13 cellular contexts compared by ENCODE assay signal in the genomic region with DNA sequence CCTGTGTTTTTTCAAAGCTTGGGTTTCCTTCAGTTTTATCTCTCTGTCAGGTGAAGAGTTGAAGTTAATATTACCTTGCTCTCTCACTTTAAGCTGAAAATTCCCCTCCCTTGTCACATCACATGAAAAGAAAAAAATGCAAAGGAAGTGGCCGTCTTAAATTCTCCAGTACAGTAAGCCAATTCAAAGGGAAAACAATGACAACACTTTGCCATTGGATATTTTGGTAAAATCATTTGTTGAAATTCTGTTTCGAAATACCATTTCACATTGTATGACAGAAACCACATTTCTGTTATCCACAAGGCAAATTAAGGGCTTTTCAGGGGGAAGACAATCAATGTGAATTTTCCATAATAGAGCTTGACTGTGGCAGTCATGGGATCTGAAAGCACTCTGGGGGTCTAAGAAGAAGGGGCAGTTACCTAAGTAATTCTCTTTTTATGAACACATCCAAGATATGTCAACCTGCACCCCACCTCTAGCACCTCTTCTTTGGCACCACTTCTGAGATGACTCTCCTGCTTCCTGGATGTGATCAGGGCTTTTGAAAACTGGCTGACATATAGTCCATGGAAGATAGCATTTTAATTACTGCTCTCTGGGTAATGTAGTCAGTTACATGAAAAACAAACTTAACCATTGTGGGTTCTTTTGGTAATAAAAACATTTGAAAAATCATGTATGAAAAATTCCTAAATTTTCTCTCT.
A peak's percentile ranks its signal among the peaks of the same experiment; 100 is the strongest.
DNase-seq lines count a peak whose midpoint lies in the region; ATAC-seq and TF ChIP-seq lines count a peak whose summit lies in the region.
"Had no signal": no experiment of that assay in that cellular context is flagged by ENCODE, and none has a peak within 500 bp of the region (broad histone marks: within the 10 kb centered on the region; RNA-seq: fewer than 3 reads in every experiment).

No MANE protein-coding gene starts in this region.

- peaks cover 61% of the 10 kb centered on the region for H3K36me3 Mint-ChIP-seq in activated T-helper 2 cell treated with anti-CD3 and anti-CD28 coated beads, Interferon-gamma antibody, Interleukin-2, Interleukin-4, amounts not matched to agents 10 μg/mL and 5 μg/mL and 100 μg/mL, durations not matched to agents 14 hours and 24 hours and 36 hours (ENCODE audit: low read depth)
- no peaks in the 10 kb centered on the region for H3K36me3 Mint-ChIP-seq in glutamatergic neuron (ENCODE audit: unreplicated experiment)
- H3K36me3 Mint-ChIP-seq: activated naive CD4-positive, alpha-beta T cell treated with anti-CD3 and anti-CD28 coated beads, Interleukin-2, amount 50 U/mL, for 72 hours had no signal

- H3K4me1 ChIP-seq in lower lobe of right lung: peaks cover 18% of the 10 kb centered on the region

- H3K27ac ChIP-seq in lower lobe of right lung: no peak overlapping the region

- H3K9me3 Mint-ChIP-seq in activated T-helper 2 cell treated with anti-CD3 and anti-CD28 coated beads, Interferon-gamma antibody, Interleukin-2, Interleukin-4, amounts not matched to agents 10 μg/mL and 5 μg/mL and 100 μg/mL, durations not matched to agents 14 hours and 24 hours and 36 hours: no peaks in the 10 kb centered on the region
- no peaks in the 10 kb centered on the region for H3K9me3 Mint-ChIP-seq in glutamatergic neuron (ENCODE audit: unreplicated experiment)

- peaks cover 3% of the 10 kb centered on the region for H3K27me3 Mint-ChIP-seq in activated T-helper 2 cell treated with anti-CD3 and anti-CD28 coated beads, Interferon-gamma antibody, Interleukin-2, Interleukin-4, amounts not matched to agents 10 μg/mL and 5 μg/mL and 100 μg/mL, durations not matched to agents 14 hours and 24 hours and 36 hours (ENCODE audit: low read depth)
- no peaks in the 10 kb centered on the region for H3K27me3 Mint-ChIP-seq in glutamatergic neuron (ENCODE audit: unreplicated experiment)

- peak; percentile 30 for TF ChIP-seq POLR2A in GM18505 (IDR thresholded peaks at IDR 0.05; ENCODE audit: borderline replicate concordance, extremely low read depth, insufficient read depth, insufficient read length)

- no peak for ATAC-seq in GM18505 (IDR thresholded peaks at IDR 0.05; ENCODE audit: unreplicated experiment)
- no peak for ATAC-seq in lower lobe of right lung
- ATAC-seq: activated naive CD4-positive, alpha-beta T cell treated with anti-CD3 and anti-CD28 coated beads, Interleukin-2, amount 50 U/mL, for 72 hours had no signal

- no peaks in the 10 kb centered on the region for H3K27me3 ChIP-seq in lower lobe of right lung (ENCODE audit: low read depth)

- TF ChIP-seq CTCF in lower lobe of right lung (IDR thresholded peaks at IDR 0.05) (no peak), glutamatergic neuron (IDR thresholded peaks at IDR 0.05; ENCODE audit: partially characterized antibody, unreplicated experiment) (no peak)

- intact Hi-C loops in activated T-helper 2 cell treated with anti-CD3 and anti-CD28 coated beads, Interferon-gamma antibody, Interleukin-2, Interleukin-4, amounts not matched to agents 10 μg/mL and 5 μg/mL and 100 μg/mL, durations not matched to agents 14 hours and 24 hours and 36 hours (cut with micrococcal nuclease): loop anchor here (1.0 to 2.0 kb wide), 3 partner anchors 13 to 61 kb away; no protein-coding TSS in a partner anchor
- intact Hi-C loops in lower lobe of right lung (cut with DNase I): no loop called here

- no peak overlapping the region for H3K4me3 ChIP-seq in lower lobe of right lung

- no peaks in the 10 kb centered on the region for H3K36me3 ChIP-seq in lower lobe of right lung

- peak overlapping the region; percentile 39 for H3K4me3 Mint-ChIP-seq in activated T-helper 2 cell treated with anti-CD3 and anti-CD28 coated beads, Interferon-gamma antibody, Interleukin-2, Interleukin-4, amounts not matched to agents 10 μg/mL and 5 μg/mL and 100 μg/mL, durations not matched to agents 14 hours and 24 hours and 36 hours (ENCODE audit: low read depth)
- H3K4me3 Mint-ChIP-seq in glutamatergic neuron (ENCODE audit: unreplicated experiment): no peak overlapping the region
- H3K4me3 Mint-ChIP-seq: HFFc6 had no signal

- H3K9me3 ChIP-seq in lower lobe of right lung: no peaks in the 10 kb centered on the region

- DNase-seq in AML-193 (lab: John Stamatoyannopoulos, UW): peak; percentile 16 to 21
- DNase-seq in activated T-helper 2 cell treated with anti-CD3 and anti-CD28 coated beads, Interferon-gamma antibody, Interleukin-2, Interleukin-4, amounts not matched to agents 10 μg/mL and 5 μg/mL and 100 μg/mL, durations not matched to agents 14 hours and 24 hours and 36 hours (ENCODE audit: low spot score): no peak
- peak; percentile 62 to 80 for DNase-seq in lung microvascular endothelial cell (ENCODE audit: low read depth in 2 of 2)
- no peak for DNase-seq in lower lobe of right lung
- no peak for DNase-seq in activated naive CD4-positive, alpha-beta T cell treated with anti-CD3 and anti-CD28 coated beads, Interleukin-2, amount 50 U/mL, for 16 hours
- DNase-seq in pons (ENCODE audit: low spot score): no peak
- DNase-seq in glutamatergic neuron: no peak
- DNase-seq: HFFc6; NCI-H1105 treated with DMSO at 0.1 percent for 48 hours; stimulated activated CD4-positive, alpha-beta T cell treated with anti-CD3 and anti-CD28 coated beads, Interleukin-2, amount 100 ng/mL, for 24 hours; stimulated activated naive CD4-positive, alpha-beta T cell had no signal

- H3K27ac Mint-ChIP-seq in activated T-helper 2 cell treated with anti-CD3 and anti-CD28 coated beads, Interferon-gamma antibody, Interleukin-2, Interleukin-4, amounts not matched to agents 10 μg/mL and 5 μg/mL and 100 μg/mL, durations not matched to agents 14 hours and 24 hours and 36 hours: peak overlapping the region; percentile 80
- H3K27ac Mint-ChIP-seq in glutamatergic neuron (ENCODE audit: unreplicated experiment): no peak overlapping the region
- H3K27ac Mint-ChIP-seq: activated naive CD4-positive, alpha-beta T cell treated with anti-CD3 and anti-CD28 coated beads, Interleukin-2, amount 50 U/mL, for 72 hours; HFFc6 had no signal

- H3K4me1 Mint-ChIP-seq in activated T-helper 2 cell treated with anti-CD3 and anti-CD28 coated beads, Interferon-gamma antibody, Interleukin-2, Interleukin-4, amounts not matched to agents 10 μg/mL and 5 μg/mL and 100 μg/mL, durations not matched to agents 14 hours and 24 hours and 36 hours (ENCODE audit: low read depth): peaks cover 38% of the 10 kb centered on the region
- H3K4me1 Mint-ChIP-seq in glutamatergic neuron (ENCODE audit: low read depth, unreplicated experiment): no peaks in the 10 kb centered on the region

Comparison
In these comparisons a context has a peak if more than half of its experiments do, and no peak if none do; other contexts are left out.
1. DNase-seq: peak in AML-193 (2 of 2) and lung microvascular endothelial cell (2 of 2); none in activated T-helper 2 cell treated with anti-CD3 and anti-CD28 coated beads, Interferon-gamma antibody, Interleukin-2, Interleukin-4, amounts not matched to agents 10 μg/mL and 5 μg/mL and 100 μg/mL, durations not matched to agents 14 hours and 24 hours and 36 hours (single experiment), lower lobe of right lung (single experiment), activated naive CD4-positive, alpha-beta T cell treated with anti-CD3 and anti-CD28 coated beads, Interleukin-2, amount 50 U/mL, for 16 hours (single experiment), pons (single experiment) and glutamatergic neuron (single experiment).